Comparison of ENCODE assay signal across 8 cellular contexts in genomic region chrX:71650333-71650969, GRCh38. TPM values are rescaled to one million over a fixed set of nuclear protein-coding genes. Genes with fewer than 3 reads are reported as not detected.
DNase-seq lines count a peak whose midpoint lies in the region; ATAC-seq and TF ChIP-seq lines count a peak whose summit lies in the region.

No MANE protein-coding gene starts in this region.

- H3K4me1 Mint-ChIP-seq in activated CD4-positive, alpha-beta T cell treated with anti-CD3 and anti-CD28 coated beads, Interleukin-2, amount 10 ng/mL, durations not matched to agents 24 days and 14 days = peaks cover 11% of the 10 kb centered on the region
- peaks cover 0 to 20% (median 0%) of the 10 kb centered on the region in 7 donors for H3K4me1 Mint-ChIP-seq in naive thymus-derived CD4-positive, alpha-beta T cell

- intact Hi-C loops in activated CD4-positive, alpha-beta T cell treated with anti-CD3 and anti-CD28 coated beads, Interleukin-2, amount 10 ng/mL, durations not matched to agents 24 days and 14 days (cut with micrococcal nuclease) = loop anchor here (1.0 to 5.0 kb wide), 4 partner anchors 32 to 108 kb away; partner anchors contain the start of gene CXCR3
- intact Hi-C loops in naive thymus-derived CD4-positive, alpha-beta T cell (cut with micrococcal nuclease) = loop anchor here (5.0 kb wide), 3 partner anchors 68 to 883 kb away; no protein-coding TSS in a partner anchor
- intact Hi-C loops in body of pancreas (cut with DNase I) = no loop called here

- POLR2A ChIA-PET in naive thymus-derived CD4-positive, alpha-beta T cell (lab: Charles Lee) = interaction anchor here (0.5 kb wide), 2 partner anchors 218 to 253 kb away, joined by 3 to 4 read pairs; no protein-coding TSS in a partner anchor
- POLR2A ChIA-PET in HEK293T (lab: Yijun Ruan, JAX) = no interaction called here

- CTCF ChIA-PET in naive thymus-derived CD4-positive, alpha-beta T cell (lab: Charles Lee) = interaction anchor here (0.8 to 1.9 kb wide), 4 partner anchors 28 to 87 kb away, joined by 4 to 6 read pairs (median 4); no protein-coding TSS in a partner anchor
- CTCF ChIA-PET in HEK293T (lab: Yijun Ruan, JAX) = no interaction called here

- no peaks in the 10 kb centered on the region for H3K9me3 Mint-ChIP-seq in activated CD4-positive, alpha-beta T cell treated with anti-CD3 and anti-CD28 coated beads, Interleukin-2, amount 10 ng/mL, durations not matched to agents 24 days and 14 days
- no peaks in the 10 kb centered on the region for H3K9me3 Mint-ChIP-seq in naive thymus-derived CD4-positive, alpha-beta T cell

- H3K4me3 ChIP-seq in AG10803 (ENCODE audit: low read length) (no peak overlapping the region), body of pancreas (no peak overlapping the region)
- H3K4me3 ChIP-seq in naive thymus-derived CD4-positive, alpha-beta T cell (ENCODE audit: low read length) = no peak overlapping the region

- H3K36me3 Mint-ChIP-seq in activated CD4-positive, alpha-beta T cell treated with anti-CD3 and anti-CD28 coated beads, Interleukin-2, amount 10 ng/mL, durations not matched to agents 24 days and 14 days (ENCODE audit: low read depth) = no peaks in the 10 kb centered on the region
- no peaks in the 10 kb centered on the region for H3K36me3 Mint-ChIP-seq in naive thymus-derived CD4-positive, alpha-beta T cell

- no peaks in the 10 kb centered on the region for H3K36me3 ChIP-seq in naive thymus-derived CD4-positive, alpha-beta T cell (ENCODE audit: control insufficient read depth in 2 of 3, insufficient read depth in 3 of 3, low read length in 3 of 3)
- H3K36me3 ChIP-seq in body of pancreas (replicated peaks in 1 of 2; ENCODE audit: insufficient read depth in 1 of 2, low read depth in 2 of 2) = no peaks in the 10 kb centered on the region

- no peak overlapping the region for H3K27ac Mint-ChIP-seq in activated CD4-positive, alpha-beta T cell treated with anti-CD3 and anti-CD28 coated beads, Interleukin-2, amount 10 ng/mL, durations not matched to agents 24 days and 14 days
- peak overlapping the region in 1 of 9 donors; percentile 20 for H3K27ac Mint-ChIP-seq in naive thymus-derived CD4-positive, alpha-beta T cell

- WGBS in body of pancreas, 2 donors = 59 to 81% methylated on average over 4 of the region's 4 CpGs

- peaks cover 3% of the 10 kb centered on the region for H3K27me3 Mint-ChIP-seq in activated CD4-positive, alpha-beta T cell treated with anti-CD3 and anti-CD28 coated beads, Interleukin-2, amount 10 ng/mL, durations not matched to agents 24 days and 14 days
- H3K27me3 Mint-ChIP-seq in naive thymus-derived CD4-positive, alpha-beta T cell = peaks cover 0 to 4% (median 0%) of the 10 kb centered on the region in 5 donors

- H3K27ac ChIP-seq in naive thymus-derived CD4-positive, alpha-beta T cell (ENCODE audit: low read depth, low read length) = no peak overlapping the region
- H3K27ac ChIP-seq in body of pancreas = no peak overlapping the region

- DNase-seq in AG10803 (ENCODE audit: low read depth) (no peak), HEK293T (ENCODE audit: extremely low spot score) (no peak), body of pancreas (no peak), RKO (ENCODE audit: low spot score) (no peak)
- DNase-seq in activated CD4-positive, alpha-beta T cell treated with anti-CD3 and anti-CD28 coated beads, Interleukin-2, amount 10 ng/mL, durations not matched to agents 24 days and 14 days = peak; percentile 78
- peak in 1 of 9 donors; percentile 20 for DNase-seq in naive thymus-derived CD4-positive, alpha-beta T cell

- no peak overlapping the region for H3K4me3 Mint-ChIP-seq in activated CD4-positive, alpha-beta T cell treated with anti-CD3 and anti-CD28 coated beads, Interleukin-2, amount 10 ng/mL, durations not matched to agents 24 days and 14 days
- H3K4me3 Mint-ChIP-seq in naive thymus-derived CD4-positive, alpha-beta T cell = no peak overlapping the region

- no peaks in the 10 kb centered on the region for H3K9me3 ChIP-seq in naive thymus-derived CD4-positive, alpha-beta T cell (ENCODE audit: control insufficient read depth in 2 of 3, low read length in 3 of 3)
- H3K9me3 ChIP-seq in body of pancreas = no peaks in the 10 kb centered on the region

- peak; percentile 62 for ATAC-seq in GM18519 (IDR thresholded peaks at IDR 0.05; ENCODE audit: low FRiP score, unreplicated experiment)
- peak; percentile 79 for ATAC-seq in HG03066 (IDR thresholded peaks at IDR 0.05; ENCODE audit: low read depth, unreplicated experiment)
- ATAC-seq in naive thymus-derived CD4-positive, alpha-beta T cell = peak; percentile 64
- no peak for ATAC-seq in body of pancreas

- TF ChIP-seq CTCF in AG10803 (conservative IDR thresholded peaks at IDR 0.05; ENCODE audit: low read length) (0 out of 2 replicates have a peak, but pooled peaks have one; percentile 9), body of pancreas (IDR thresholded peaks at IDR 0.05) (no peak)

- no peak for TF ChIP-seq POLR2A in body of pancreas (IDR thresholded peaks at IDR 0.05)

- H3K27me3 ChIP-seq in naive thymus-derived CD4-positive, alpha-beta T cell (ENCODE audit: control insufficient read depth in 2 of 2, insufficient read depth in 2 of 2, low read length in 2 of 2) = no peaks in the 10 kb centered on the region
- H3K27me3 ChIP-seq in body of pancreas = no peaks in the 10 kb centered on the region

- H3K4me1 ChIP-seq in naive thymus-derived CD4-positive, alpha-beta T cell (ENCODE audit: control insufficient read depth in 2 of 2, insufficient read depth in 2 of 2, low read length in 2 of 2) = peaks cover 0 to 5% of the 10 kb centered on the region in 2 donors
- H3K4me1 ChIP-seq in body of pancreas = no peaks in the 10 kb centered on the region

TF ChIP-seq in HEK293T, 16 proteins besides CTCF, POLR2A, EP300 and RAD21:
- TF ChIP-seq FOXA1 (IDR thresholded peaks at IDR 0.05) (no peak), SUZ12 (IDR thresholded peaks at IDR 0.05) (no peak), BHLHE40 (IDR thresholded peaks at IDR 0.05; ENCODE audit: borderline replicate concordance) (no peak), PKNOX1 (IDR thresholded peaks at IDR 0.05) (no peak), SP1 (IDR thresholded peaks at IDR 0.05) (no peak), TARDBP (IDR thresholded peaks at IDR 0.05) (no peak), ELF4 (IDR thresholded peaks at IDR 0.05) (no peak), ARNT (IDR thresholded peaks at IDR 0.05) (no peak), L3MBTL2 (conservative IDR thresholded peaks at IDR 0.05) (no peak), FOXM1 (IDR thresholded peaks at IDR 0.05; ENCODE audit: borderline replicate concordance) (no peak), LEF1 (IDR thresholded peaks at IDR 0.05; ENCODE audit: borderline replicate concordance) (no peak), HDGF (IDR thresholded peaks at IDR 0.05; ENCODE audit: borderline replicate concordance) (no peak), CTBP1 (IDR thresholded peaks at IDR 0.05; ENCODE audit: borderline replicate concordance) (no peak), ZNF384 (IDR thresholded peaks at IDR 0.05) (no peak), FOXK2 (IDR thresholded peaks at IDR 0.05) (no peak), NFRKB (IDR thresholded peaks at IDR 0.05) (no peak)

RNA-seq across cellular contexts. Expression of gene CXCR3, which starts 32.1 kb away (rescaled TPM):
- 34.5 and 35.2 TPM in 2 replicates for total RNA-seq in activated CD4-positive, alpha-beta T cell treated with anti-CD3 and anti-CD28 coated beads, Interleukin-2, amount 10 ng/mL, durations not matched to agents 24 days and 14 days
- total RNA-seq in naive thymus-derived CD4-positive, alpha-beta T cell = 10 to 100 TPM in 1 of 5 experiments, 1 to 10 TPM in 4; 1.1 to 70.5 (median 1.5) TPM
- polyA plus RNA-seq in naive thymus-derived CD4-positive, alpha-beta T cell = 1 to 10 TPM in 1 of 2 donors, under 1 TPM in 1; 0.84 to 1.5 TPM
- under 1 TPM in 1 of 2 donors, not detected in 1; 0.78 TPM for total RNA-seq in body of pancreas
